Comparison of ENCODE assay signal across 8 cellular contexts in genomic region chr4:165096776-165097175, GRCh38. TPM values are rescaled to one million over a fixed set of nuclear protein-coding genes. Genes with fewer than 3 reads are reported as not detected.
DNase-seq lines count a peak whose midpoint lies in the region; ATAC-seq and TF ChIP-seq lines count a peak whose summit lies in the region.
"Had no signal": no experiment of that assay in that cellular context is flagged by ENCODE, and none has a peak within 500 bp of the region (broad histone marks: within the 10 kb centered on the region; RNA-seq: fewer than 3 reads in every experiment).

No MANE protein-coding gene starts in this region.

- no peaks in the 10 kb centered on the region for H3K4me1 ChIP-seq in adrenal gland (replicated peaks in 1 of 2)
- no peaks in the 10 kb centered on the region for H3K4me1 ChIP-seq in lower lobe of right lung
- H3K4me1 ChIP-seq: pancreas had no signal

- POLR2A ChIA-PET in HEK293T (lab: Yijun Ruan, JAX): interaction anchor here (1.0 kb wide), 1 partner anchor 16 kb away, joined by 3 read pairs; the partner anchor contains the start of gene TMEM192

- 78 to 95% (median 82%) methylated on average over 2 of the region's 2 CpGs for WGBS in adrenal gland, 4 donors

- H3K9me3 ChIP-seq in adrenal gland (replicated peaks in 1 of 3): no peaks in the 10 kb centered on the region
- H3K9me3 ChIP-seq in lower lobe of right lung: no peaks in the 10 kb centered on the region
- H3K9me3 ChIP-seq: pancreas had no signal

- TF ChIP-seq POLR2A in adrenal gland (IDR thresholded peaks at IDR 0.05): no peak

- DNase-seq in ELF-1 (ENCODE audit: low read depth, low spot score) (peak; percentile 39), HEK293T (ENCODE audit: extremely low spot score) (peak; percentile 26), adrenal gland (no peak), lower lobe of right lung (no peak), activated T-cell treated with anti-CD3 and anti-CD28 coated beads for 4 hours (no peak), NCI-H146 treated with DMSO at 0.1 percent for 48 hours (lab: John Stamatoyannopoulos, UW; ENCODE audit: unreplicated experiment) (no peak), NCI-H510A (lab: John Stamatoyannopoulos, UW) (no peak)
- DNase-seq: pancreas had no signal

- CTCF ChIA-PET in HEK293T (lab: Yijun Ruan, JAX): interaction anchor here (0.6 to 2.0 kb wide), 11 partner anchors 11 to 343 kb away, joined by 3 to 14 read pairs (median 3); partner anchors contain the start of genes SMIM31 and TMEM192

- H3K36me3 ChIP-seq in adrenal gland (replicated peaks in 1 of 2): peaks cover 0 to 26% of the 10 kb centered on the region in 2 donors
- peaks cover 77% of the 10 kb centered on the region for H3K36me3 ChIP-seq in lower lobe of right lung

- no peak overlapping the region for H3K27ac ChIP-seq in adrenal gland
- H3K27ac ChIP-seq in lower lobe of right lung: no peak overlapping the region
- H3K27ac ChIP-seq: pancreas had no signal

- TF ChIP-seq CTCF in adrenal gland (IDR thresholded peaks at IDR 0.05): peak in 5 of 6 experiments; percentile 20 to 46 (median 39)
- TF ChIP-seq CTCF in lower lobe of right lung (IDR thresholded peaks at IDR 0.05): peak; percentile 27

- no peak for ATAC-seq in lower lobe of right lung

- intact Hi-C loops in adrenal gland (cut with DNase I) (loop anchor here in 1 of 2 donors (10.0 kb wide), 1 partner anchor 322 kb away; no protein-coding TSS in a partner anchor), lower lobe of right lung (cut with DNase I) (no loop called here)

- no peak overlapping the region for H3K4me3 ChIP-seq in adrenal gland
- no peak overlapping the region for H3K4me3 ChIP-seq in lower lobe of right lung
- H3K4me3 ChIP-seq: pancreas had no signal

- H3K27me3 ChIP-seq in adrenal gland (no peaks in the 10 kb centered on the region), lower lobe of right lung (ENCODE audit: low read depth) (no peaks in the 10 kb centered on the region)
- H3K27me3 ChIP-seq: pancreas had no signal

TF ChIP-seq in HEK293T, 16 proteins besides CTCF, POLR2A, EP300 and RAD21:
- TF ChIP-seq ZNF384 (IDR thresholded peaks at IDR 0.05): peak; percentile 49; the same call in 1 of the 2 replicates
- TF ChIP-seq CTBP1 (IDR thresholded peaks at IDR 0.05; ENCODE audit: borderline replicate concordance): no peak

RNA-seq across cellular contexts. Expression of gene TMEM192, which starts 15.9 kb away (rescaled TPM):
- total RNA-seq in adrenal gland: 10 to 100 TPM; 16.0 to 35.5 (median 22.1) TPM
- polyA plus RNA-seq in adrenal gland: 10 to 100 TPM in 1 of 3 donors, 1 to 10 TPM in 2; 4.3 to 36.6 (median 4.6) TPM
- 23.3 TPM for total RNA-seq in lower lobe of right lung

RNA-seq across cellular contexts. Expression of gene TRIM75, which starts 43.1 kb away (rescaled TPM):
- total RNA-seq in adrenal gland (not detected), lower lobe of right lung (not detected)
- polyA plus RNA-seq in adrenal gland: not detected
- total RNA-seq: pancreas had no signal
- polyA plus RNA-seq: pancreas had no signal

Comparison
In these comparisons a context has a peak if more than half of its experiments do, and no peak if none do; other contexts are left out.
1. DNase-seq: peak in ELF-1 (single experiment) and HEK293T (single experiment); none in adrenal gland (0 of 7), lower lobe of right lung (single experiment), activated T-cell treated with anti-CD3 and anti-CD28 coated beads for 4 hours (single experiment), NCI-H146 treated with DMSO at 0.1 percent for 48 hours (single experiment) and NCI-H510A (single experiment).